Comparison of ENCODE assay signal across 19 cellular contexts in genomic region chr17:70819183-70819582, GRCh38.
DNase-seq lines count a peak whose midpoint lies in the region; ATAC-seq and TF ChIP-seq lines count a peak whose summit lies in the region.
"Had no signal": no experiment of that assay in that cellular context is flagged by ENCODE, and none has a peak within 500 bp of the region (broad histone marks: within the 10 kb centered on the region; RNA-seq: fewer than 3 reads in every experiment).

No MANE protein-coding gene starts in this region.

- H3K4me1 ChIP-seq in HEK293 (ENCODE audit: control insufficient read depth, insufficient read depth, low read length) (no peaks in the 10 kb centered on the region), esophagus squamous epithelium (no peaks in the 10 kb centered on the region)
- H3K4me1 ChIP-seq: A549; BLaER1 treated with 17β-estradiol and CSF1 and Interleukin-3, amounts not matched to agents 10 nM and 100 nM; Caco-2 had no signal

- CTCF ChIA-PET in activated naive CD4-positive, alpha-beta T cell treated with anti-CD3 and anti-CD28 coated beads, Interleukin-2, amount 10 ng/mL, durations not matched to agents 7 days and 5 days (lab: Charles Lee) = no interaction called here
- CTCF ChIA-PET in HEK293 (lab: Yijun Ruan, JAX) = interaction anchor here (0.7 kb wide), 1 partner anchor 285 kb away, joined by 5 read pairs; no protein-coding TSS in a partner anchor

- WGBS in esophagus squamous epithelium, 2 donors = 86 to 89% methylated on average over 2 of the region's 2 CpGs

- no peak for TF ChIP-seq POLR2A in esophagus squamous epithelium (IDR thresholded peaks at IDR 0.05)

- ATAC-seq in activated naive CD4-positive, alpha-beta T cell treated with anti-CD3 and anti-CD28 coated beads, Interleukin-2, amount 50 U/mL, for 72 hours = peak; percentile 11 to 28
- ATAC-seq: A549; CD8-positive, alpha-beta T cell had no signal

- peaks cover 5 to 11% of the 10 kb centered on the region in 2 donors for H3K9me3 Mint-ChIP-seq in activated naive CD4-positive, alpha-beta T cell treated with anti-CD3 and anti-CD28 coated beads, Interleukin-2, amount 50 U/mL, for 72 hours
- no peaks in the 10 kb centered on the region for H3K9me3 Mint-ChIP-seq in activated naive CD4-positive, alpha-beta T cell treated with anti-CD3 and anti-CD28 coated beads, Interleukin-2, amount 10 ng/mL, durations not matched to agents 7 days and 5 days
- H3K9me3 Mint-ChIP-seq: CD8-positive, alpha-beta T cell had no signal

- H3K4me3 ChIP-seq in HEK293 (ENCODE audit: low read depth, low read length) = no peak overlapping the region
- no peak overlapping the region for H3K4me3 ChIP-seq in retinal pigment epithelial cell (ENCODE audit: low read length)
- H3K4me3 ChIP-seq in esophagus squamous epithelium = no peak overlapping the region
- H3K4me3 ChIP-seq: A549; BLaER1 treated with 17β-estradiol and CSF1 and Interleukin-3, amounts not matched to agents 10 nM and 100 nM had no signal

- H3K9me3 ChIP-seq in HEK293 (ENCODE audit: control insufficient read depth, insufficient read depth, low read depth, low read length) (no peaks in the 10 kb centered on the region), esophagus squamous epithelium (no peaks in the 10 kb centered on the region)
- H3K9me3 ChIP-seq: A549, Caco-2 had no signal

- H3K27me3 Mint-ChIP-seq in activated naive CD4-positive, alpha-beta T cell treated with anti-CD3 and anti-CD28 coated beads, Interleukin-2, amount 10 ng/mL, durations not matched to agents 7 days and 5 days = no peaks in the 10 kb centered on the region
- H3K27me3 Mint-ChIP-seq: B cell; CD4-positive, alpha-beta T cell had no signal

- no peak overlapping the region for H3K4me3 Mint-ChIP-seq in activated naive CD4-positive, alpha-beta T cell treated with anti-CD3 and anti-CD28 coated beads, Interleukin-2, amount 10 ng/mL, durations not matched to agents 7 days and 5 days
- H3K4me3 Mint-ChIP-seq: B cell; CD4-positive, alpha-beta T cell; CD8-positive, alpha-beta T cell had no signal

- H3K36me3 ChIP-seq in HEK293 (ENCODE audit: control insufficient read depth in 2 of 2, insufficient read depth in 1 of 2, low read length in 2 of 2) = no peaks in the 10 kb centered on the region
- no peaks in the 10 kb centered on the region for H3K36me3 ChIP-seq in esophagus squamous epithelium
- H3K36me3 ChIP-seq: BLaER1 treated with 17β-estradiol and CSF1 and Interleukin-3, amounts not matched to agents 10 nM and 100 nM had no signal

- H3K36me3 Mint-ChIP-seq in activated naive CD4-positive, alpha-beta T cell treated with anti-CD3 and anti-CD28 coated beads, Interleukin-2, amount 50 U/mL, for 72 hours = no peaks in the 10 kb centered on the region
- H3K36me3 Mint-ChIP-seq in activated naive CD4-positive, alpha-beta T cell treated with anti-CD3 and anti-CD28 coated beads, Interleukin-2, amount 10 ng/mL, durations not matched to agents 7 days and 5 days = no peaks in the 10 kb centered on the region
- H3K36me3 Mint-ChIP-seq: CD8-positive, alpha-beta T cell had no signal

- H3K27ac ChIP-seq in HEK293 (ENCODE audit: extremely low read depth, low read depth, low read length) (no peak overlapping the region), esophagus squamous epithelium (no peak overlapping the region)
- H3K27ac ChIP-seq: 22Rv1; A549; BLaER1 treated with 17β-estradiol and CSF1 and Interleukin-3, amounts not matched to agents 10 nM and 100 nM; C4-2B had no signal

- no peak for DNase-seq in activated naive CD4-positive, alpha-beta T cell treated with anti-CD3 and anti-CD28 coated beads, Interleukin-2, amount 50 U/mL, for 72 hours (ENCODE audit: low spot score in 2 of 2)
- DNase-seq in activated naive CD4-positive, alpha-beta T cell treated with anti-CD3 and anti-CD28 coated beads, Interleukin-2, amount 10 ng/mL, durations not matched to agents 7 days and 5 days = no peak
- DNase-seq in NCI-H82 (lab: John Stamatoyannopoulos, UW) = peak; percentile 70
- DNase-seq in retinal pigment epithelial cell (ENCODE audit: low read depth) = peak; percentile 13
- no peak for DNase-seq in esophagus squamous epithelium (lab: John Stamatoyannopoulos, UW)
- no peak for DNase-seq in NCI-H510A treated with DMSO at 0.1 percent for 48 hours (lab: John Stamatoyannopoulos, UW)
- DNase-seq: AML-193; Caco-2; Calu3; CD4-positive, alpha-beta T cell; CD8-positive, alpha-beta T cell; DMS79 treated with DMSO at 0.1 percent for 48 hours; GF-D8 had no signal

- no peaks in the 10 kb centered on the region for H3K27me3 ChIP-seq in esophagus squamous epithelium
- H3K27me3 ChIP-seq: BLaER1 treated with 17β-estradiol and CSF1 and Interleukin-3, amounts not matched to agents 10 nM and 100 nM had no signal

- intact Hi-C loops in esophagus squamous epithelium (cut with DNase I) = no loop called here

- TF ChIP-seq CTCF in HEK293 (tag by site-specific recombination; IDR thresholded peaks at IDR 0.05) = no peak
- no peak for TF ChIP-seq CTCF in retinal pigment epithelial cell (conservative IDR thresholded peaks at IDR 0.05; ENCODE audit: low read depth, low read length)
- TF ChIP-seq CTCF in esophagus squamous epithelium (IDR thresholded peaks at IDR 0.05) = no peak

- POLR2A ChIA-PET in HEK293 (lab: Yijun Ruan, JAX) = no interaction called here

- H3K27ac Mint-ChIP-seq in activated naive CD4-positive, alpha-beta T cell treated with anti-CD3 and anti-CD28 coated beads, Interleukin-2, amount 50 U/mL, for 72 hours = no peak overlapping the region
- no peak overlapping the region for H3K27ac Mint-ChIP-seq in activated naive CD4-positive, alpha-beta T cell treated with anti-CD3 and anti-CD28 coated beads, Interleukin-2, amount 10 ng/mL, durations not matched to agents 7 days and 5 days
- H3K27ac Mint-ChIP-seq: B cell; CD4-positive, alpha-beta T cell; CD8-positive, alpha-beta T cell had no signal

- no peaks in the 10 kb centered on the region for H3K4me1 Mint-ChIP-seq in activated naive CD4-positive, alpha-beta T cell treated with anti-CD3 and anti-CD28 coated beads, Interleukin-2, amount 10 ng/mL, durations not matched to agents 7 days and 5 days
- H3K4me1 Mint-ChIP-seq: B cell had no signal

TF ChIP-seq in HEK293, 187 proteins besides CTCF, POLR2A, EP300 and RAD21:
- TF ChIP-seq ATF2 (tag by site-specific recombination; IDR thresholded peaks at IDR 0.05; ENCODE audit: low read depth) = peak; percentile 69; the same call in 1 of the 2 replicates
- no peak for TF ChIP-seq ZNF621 (tag by site-specific recombination; IDR thresholded peaks at IDR 0.05)

Comparison
In these comparisons a context has a peak if more than half of its experiments do, and no peak if none do; other contexts are left out.
1. DNase-seq: peak in NCI-H82 (single experiment) and retinal pigment epithelial cell (single experiment); none in activated naive CD4-positive, alpha-beta T cell treated with anti-CD3 and anti-CD28 coated beads, Interleukin-2, amount 50 U/mL, for 72 hours (0 of 2), activated naive CD4-positive, alpha-beta T cell treated with anti-CD3 and anti-CD28 coated beads, Interleukin-2, amount 10 ng/mL, durations not matched to agents 7 days and 5 days (single experiment), esophagus squamous epithelium (single experiment) and NCI-H510A treated with DMSO at 0.1 percent for 48 hours (single experiment).